ENCODE assay signal across 22 cellular contexts in genomic region chr4:28744066-28744465, GRCh38.
A peak's percentile ranks its signal among the peaks of the same experiment; 100 is the strongest.
DNase-seq lines count a peak whose midpoint lies in the region; TF ChIP-seq lines count a peak whose summit lies in the region.
"Had no signal": no experiment of that assay in that cellular context is flagged by ENCODE, and none has a peak within 500 bp of the region (broad histone marks: within the 10 kb centered on the region; RNA-seq: fewer than 3 reads in every experiment).

No MANE protein-coding gene starts in this region.

- H2AFZ ChIP-seq in GM23248 = no peak overlapping the region
- no peak overlapping the region for H2AFZ ChIP-seq in SK-N-SH (ENCODE audit: low read depth)

- in situ Hi-C loops in GM23248 (cut with MboI) = no loop called here

- H3K4me2 ChIP-seq in GM23248 (ENCODE audit: unreplicated experiment) = no peak overlapping the region
- no peak overlapping the region for H3K4me2 ChIP-seq in SK-N-SH
- H3K4me2 ChIP-seq: BLaER1 had no signal

- H3K27me3 ChIP-seq in GM23248 (replicated peaks; ENCODE audit: insufficient read depth) = no peaks in the 10 kb centered on the region
- H3K27me3 ChIP-seq in SK-N-SH (ENCODE audit: insufficient read depth) = no peaks in the 10 kb centered on the region
- H3K27me3 ChIP-seq: BLaER1, SJSA1 had no signal

- H3F3A ChIP-seq in GM23248 (ENCODE audit: insufficient read depth) = no peaks in the 10 kb centered on the region
- no peaks in the 10 kb centered on the region for H3F3A ChIP-seq in SK-N-SH (replicated peaks; ENCODE audit: insufficient read depth)

- no peaks in the 10 kb centered on the region for H3K9me3 ChIP-seq in GM23248 (ENCODE audit: low read depth)
- H3K9me3 ChIP-seq in SK-N-SH = no peaks in the 10 kb centered on the region
- H3K9me3 ChIP-seq: BLaER1, Caco-2, SJSA1 had no signal

- H3K9me2 ChIP-seq in GM23248 (ENCODE audit: insufficient read depth) (no peaks in the 10 kb centered on the region), SK-N-SH (no peaks in the 10 kb centered on the region)

- DNase-seq in GM23248 = peak; percentile 5
- peak; percentile 25 for DNase-seq in M059J (ENCODE audit: low read depth)
- DNase-seq in choroid plexus epithelial cell (ENCODE audit: low read depth) = peak; percentile 2
- peak; percentile 36 for DNase-seq in iris pigment epithelial cell (ENCODE audit: low read depth)
- no peak for DNase-seq in SK-N-SH
- no peak for DNase-seq in activated naive CD4-positive, alpha-beta T cell treated with anti-CD3 and anti-CD28 coated beads for 36 hours
- DNase-seq in NAMALWA (ENCODE audit: low spot score) = no peak
- DNase-seq in cortex of kidney (lab: John Stamatoyannopoulos, UW) = no peak
- DNase-seq: Caco-2; CD4-positive, alpha-beta T cell; DMS 273 treated with DMSO at 0.1 percent for 48 hours; DMS79 treated with DMSO at 0.1 percent for 48 hours; KBM-7; NCI-H1105; NCI-H146; NCI-H2081 treated with DMSO at 0.1 percent for 48 hours; NCI-H2171 treated with DMSO at 0.1 percent for 48 hours; NCI-H526; OCI-M1; SW 1271 had no signal

- no peaks in the 10 kb centered on the region for H3K4me1 Mint-ChIP-seq in activated naive CD4-positive, alpha-beta T cell treated with anti-CD3 and anti-CD28 coated beads for 36 hours (ENCODE audit: low read depth)

- peaks cover 3% of the 10 kb centered on the region for H3K9me3 Mint-ChIP-seq in activated naive CD4-positive, alpha-beta T cell treated with anti-CD3 and anti-CD28 coated beads for 36 hours
- H3K9me3 Mint-ChIP-seq: CD4-positive, alpha-beta T cell had no signal

- no peak for TF ChIP-seq RAD21 in SK-N-SH (IDR thresholded peaks at IDR 0.05; ENCODE audit: low read length)

- TF ChIP-seq CTCF in choroid plexus epithelial cell (conservative IDR thresholded peaks at IDR 0.05; ENCODE audit: low read depth, low read length) (no peak), SK-N-SH (IDR thresholded peaks at IDR 0.05) (no peak)

- H3K27ac Mint-ChIP-seq in activated naive CD4-positive, alpha-beta T cell treated with anti-CD3 and anti-CD28 coated beads for 36 hours = no peak overlapping the region
- H3K27ac Mint-ChIP-seq: CD4-positive, alpha-beta T cell had no signal

- H3K4me3 ChIP-seq in GM23248 = no peak overlapping the region
- no peak overlapping the region for H3K4me3 ChIP-seq in choroid plexus epithelial cell (ENCODE audit: low read depth, low read length)
- no peak overlapping the region for H3K4me3 ChIP-seq in SK-N-SH (ENCODE audit: low read depth in 2 of 2, low read length in 1 of 2)
- H3K4me3 ChIP-seq: BLaER1, SJSA1 had no signal

- intact Hi-C loops in activated naive CD4-positive, alpha-beta T cell treated with anti-CD3 and anti-CD28 coated beads for 36 hours (cut with micrococcal nuclease) = no loop called here

- H3K36me3 ChIP-seq in GM23248 (ENCODE audit: low read depth) (no peaks in the 10 kb centered on the region), SK-N-SH (replicated peaks in 1 of 2; ENCODE audit: control insufficient read depth in 1 of 2, insufficient read depth in 2 of 2, low read length in 1 of 2) (no peaks in the 10 kb centered on the region)
- H3K36me3 ChIP-seq: BLaER1, SJSA1 had no signal

- H3K27ac ChIP-seq in GM23248 (no peak overlapping the region), SK-N-SH (ENCODE audit: low read depth in 2 of 2, low read length in 1 of 2) (no peak overlapping the region)
- H3K27ac ChIP-seq: BLaER1, SJSA1 had no signal

- no peak overlapping the region for H3K4me3 Mint-ChIP-seq in activated naive CD4-positive, alpha-beta T cell treated with anti-CD3 and anti-CD28 coated beads for 36 hours
- H3K4me3 Mint-ChIP-seq: CD4-positive, alpha-beta T cell had no signal

- H3K79me2 ChIP-seq in GM23248 (ENCODE audit: insufficient read depth) = no peaks in the 10 kb centered on the region
- no peaks in the 10 kb centered on the region for H3K79me2 ChIP-seq in SK-N-SH (ENCODE audit: insufficient read depth)

- no peaks in the 10 kb centered on the region for H4K20me1 ChIP-seq in GM23248 (ENCODE audit: insufficient read depth)
- no peaks in the 10 kb centered on the region for H4K20me1 ChIP-seq in SK-N-SH (ENCODE audit: insufficient read depth)
- H4K20me1 ChIP-seq: BLaER1 had no signal

- 13 to 25% methylated on average over 4 of the region's 4 CpGs for WGBS in GM23248 (ENCODE audit: low coverage in 1 of 2, low lambda C conversion rate in 2 of 2, missing lambda C conversion rate in 2 of 2), 2 experiments
- WGBS in SK-N-SH (ENCODE audit: low lambda C conversion rate) = 2% methylated on average over 4 of the region's 4 CpGs

- H3K9ac ChIP-seq in GM23248 (no peak overlapping the region), SK-N-SH (no peak overlapping the region)
- H3K9ac ChIP-seq: BLaER1 had no signal

- CTCF ChIA-PET in SK-N-SH (lab: Yijun Ruan, JAX) = no interaction called here
- CTCF ChIA-PET in activated naive CD4-positive, alpha-beta T cell treated with anti-CD3 and anti-CD28 coated beads for 36 hours (lab: Charles Lee) = no interaction called here

- H3K4me1 ChIP-seq in GM23248 (ENCODE audit: insufficient read depth) = no peaks in the 10 kb centered on the region
- H3K4me1 ChIP-seq in SK-N-SH (ENCODE audit: control insufficient read depth in 1 of 2, insufficient read depth in 2 of 2, low read depth in 1 of 2, low read length in 1 of 2) = no peaks in the 10 kb centered on the region
- H3K4me1 ChIP-seq: BLaER1, Caco-2, SJSA1 had no signal

- POLR2A ChIA-PET in SK-N-SH (lab: Yijun Ruan, JAX) = no interaction called here

- H3K27me3 Mint-ChIP-seq in activated naive CD4-positive, alpha-beta T cell treated with anti-CD3 and anti-CD28 coated beads for 36 hours (ENCODE audit: low read depth) = no peaks in the 10 kb centered on the region
- H3K27me3 Mint-ChIP-seq: CD4-positive, alpha-beta T cell had no signal

- TF ChIP-seq EP300 in SK-N-SH (IDR thresholded peaks at IDR 0.05; ENCODE audit: borderline replicate concordance in 1 of 2, low read depth in 1 of 2, low read length in 1 of 2) = no peak

- H3K36me3 Mint-ChIP-seq in activated naive CD4-positive, alpha-beta T cell treated with anti-CD3 and anti-CD28 coated beads for 36 hours (ENCODE audit: low read depth) = no peaks in the 10 kb centered on the region

TF ChIP-seq in SK-N-SH, 30 proteins besides CTCF, POLR2A, EP300 and RAD21:
- TF ChIP-seq MXI1 (IDR thresholded peaks at IDR 0.05; ENCODE audit: low read depth, low read length) (no peak), NFIC (IDR thresholded peaks at IDR 0.05; ENCODE audit: borderline replicate concordance) (no peak), POLR2AphosphoS5 (IDR thresholded peaks at IDR 0.05; ENCODE audit: low read depth, low read length) (no peak), IRF3 (IDR thresholded peaks at IDR 0.05; ENCODE audit: low read depth, low read length) (no peak), NRF1 (IDR thresholded peaks at IDR 0.05; ENCODE audit: low read depth, low read length) (no peak), SIN3A (IDR thresholded peaks at IDR 0.05; ENCODE audit: borderline replicate concordance, low read depth, low read length) (no peak), EZH2phosphoT487 (IDR thresholded peaks at IDR 0.05; ENCODE audit: borderline replicate concordance, low read depth) (no peak), USF2 (IDR thresholded peaks at IDR 0.05; ENCODE audit: borderline replicate concordance, low read depth, low read length) (no peak), REST (IDR thresholded peaks at IDR 0.05; ENCODE audit: low read depth, low read length) (no peak), JUND (IDR thresholded peaks at IDR 0.05) (no peak), TEAD4 (IDR thresholded peaks at IDR 0.05; ENCODE audit: borderline replicate concordance, insufficient read depth) (no peak), RXRA (IDR thresholded peaks at IDR 0.05; ENCODE audit: borderline replicate concordance, low read depth) (no peak), FOXJ3 (CRISPR knock-in tag; IDR thresholded peaks at IDR 0.05) (no peak)

Comparison
In these comparisons a context has a peak if more than half of its experiments do, and no peak if none do; other contexts are left out.
1. DNase-seq: peak in GM23248 (single experiment), M059J (single experiment), choroid plexus epithelial cell (single experiment) and iris pigment epithelial cell (single experiment); none in SK-N-SH (single experiment), activated naive CD4-positive, alpha-beta T cell treated with anti-CD3 and anti-CD28 coated beads for 36 hours (single experiment), NAMALWA (single experiment) and cortex of kidney (single experiment).